24 cellular contexts compared by ENCODE assay signal in the genomic region with DNA sequence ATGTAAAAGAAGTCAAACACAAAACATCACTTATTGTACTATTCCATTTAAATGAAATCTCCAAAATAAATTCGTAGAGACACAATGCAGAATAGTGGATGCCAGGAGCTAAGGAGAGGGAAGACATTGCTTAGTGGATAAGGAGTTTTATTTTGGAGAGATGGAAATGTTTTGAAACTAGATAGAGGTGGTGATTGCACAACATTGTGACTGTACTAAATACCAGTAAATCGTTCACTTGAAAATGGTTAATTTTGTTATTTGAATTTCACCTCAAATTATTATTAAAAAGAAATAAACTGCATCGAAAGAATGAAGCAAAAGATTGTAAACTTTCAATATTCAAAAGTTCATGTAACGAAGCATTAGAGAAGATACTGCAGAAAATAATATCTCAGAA.
"Had no signal": no experiment of that assay in that cellular context is flagged by ENCODE, and none has a peak within 500 bp of the region (broad histone marks: within the 10 kb centered on the region; RNA-seq: fewer than 3 reads in every experiment).

No MANE protein-coding gene starts in this region.

- ATAC-seq: activated naive CD4-positive, alpha-beta T cell treated with anti-CD3 and anti-CD28 coated beads, Interleukin-2, amount 50 U/mL, for 72 hours; activated naive CD8-positive, alpha-beta T cell treated with anti-CD3 and anti-CD28 coated beads, Interleukin-2, amount 50 U/mL, for 24 hours; activated T-cell treated with anti-CD3 and anti-CD28 coated beads, Interleukin-2, amount 50 U/mL, for 4 hours; PC-3; WTC11 had no signal

- DNase-seq: activated CD4-positive, alpha-beta T cell treated with anti-CD3 and anti-CD28 coated beads for 1 hour; activated CD4-positive, alpha-beta T cell treated with anti-CD3 and anti-CD28 coated beads, Interleukin-2, amount 10 ng/mL, durations not matched to agents 24 days and 14 days; activated CD4-positive, alpha-beta T cell treated with anti-CD3 and anti-CD28 coated beads, Interleukin-2, amount 50 U/mL, for 48 hours; activated CD8-positive, alpha-beta memory T cell treated with anti-CD3 and anti-CD28 coated beads for 24 hours; activated effector memory CD4-positive, alpha-beta T cell treated with anti-CD3 and anti-CD28 coated beads, Interleukin-2, amount 50 U/mL, for 16 hours; activated naive CD4-positive, alpha-beta T cell treated with Interleukin-2 at 50 U/mL for 16 hours; activated naive CD8-positive, alpha-beta T cell treated with anti-CD3 and anti-CD28 coated beads, Interleukin-2, amount 50 U/mL, for 24 hours; activated T-cell treated with anti-CD3 and anti-CD28 coated beads, Interleukin-2, amount 50 U/mL, for 4 hours; KBM-7; MV-4-11; NCI-H1092 treated with DMSO at 0.1 percent for 48 hours; NCI-H1417 treated with DMSO at 0.1 percent for 48 hours; NCI-H1694; NCI-H2029; NCI-H2107; NCI-H345; NCI-H510A; NCI-H526 treated with DMSO at 0.1 percent for 48 hours; NK-92 treated with Interleukin-12 subunit alpha and Interleukin-12 subunit beta, amount 100 ng/mL, for 24 hours; PC-3; SHP77 treated with DMSO at 0.1 percent for 48 hours; T-helper 9 cell had no signal
